15 cellular contexts compared by ENCODE assay signal in genomic region chr4:828641-829271, GRCh38. TPM values are rescaled to one million over a fixed set of nuclear protein-coding genes. Genes with fewer than 3 reads are reported as not detected.
DNase-seq lines count a peak whose midpoint lies in the region; ATAC-seq and TF ChIP-seq lines count a peak whose summit lies in the region.
"Had no signal": no experiment of that assay in that cellular context is flagged by ENCODE, and none has a peak within 500 bp of the region (broad histone marks: within the 10 kb centered on the region; RNA-seq: fewer than 3 reads in every experiment).

No MANE protein-coding gene starts in this region.

- H3K27ac ChIP-seq in left lung: no peak overlapping the region
- H3K27ac ChIP-seq: skin epidermis had no signal

- H3K9me3 ChIP-seq in left lung: peaks cover 0 to 7% of the 10 kb centered on the region in 2 donors

- no peaks in the 10 kb centered on the region for H3K36me3 ChIP-seq in left lung
- H3K36me3 ChIP-seq: HAP-1 had no signal

- H3K27ac Mint-ChIP-seq in chondrocyte (ENCODE audit: unreplicated experiment): no peak overlapping the region
- H3K27ac Mint-ChIP-seq: CD8-positive, alpha-beta T cell had no signal

- TF ChIP-seq CTCF in AG09319 (IDR thresholded peaks at IDR 0.05; ENCODE audit: low read depth, low read length) (peak; percentile 13), chondrocyte (IDR thresholded peaks at IDR 0.05) (peak; percentile 24), left lung (IDR thresholded peaks at IDR 0.05) (no peak)

- no peak overlapping the region for H3K4me3 Mint-ChIP-seq in chondrocyte (ENCODE audit: unreplicated experiment)
- H3K4me3 Mint-ChIP-seq: T-helper 2 cell treated with Interferon-gamma antibody and Interleukin-4, amounts not matched to agents 5 μg/mL and 100 μg/mL, for 36 hours had no signal

- no peaks in the 10 kb centered on the region for H3K36me3 Mint-ChIP-seq in chondrocyte (ENCODE audit: low read depth)
- H3K36me3 Mint-ChIP-seq: CD8-positive, alpha-beta T cell had no signal

- peaks cover 2% of the 10 kb centered on the region for H3K9me3 Mint-ChIP-seq in chondrocyte (ENCODE audit: low read depth)
- H3K9me3 Mint-ChIP-seq: CD8-positive, alpha-beta T cell; effector memory CD8-positive, alpha-beta T cell; T-helper 2 cell treated with Interferon-gamma antibody and Interleukin-4, amounts not matched to agents 5 μg/mL and 100 μg/mL, for 36 hours had no signal

- intact Hi-C loops in left lung (cut with DNase I): no loop called here

- H3K27me3 Mint-ChIP-seq in chondrocyte (ENCODE audit: low read depth): peaks cover 25% of the 10 kb centered on the region

- H3K4me3 ChIP-seq in left lung: no peak overlapping the region
- H3K4me3 ChIP-seq: HAP-1, lung, skin epidermis had no signal

- no peak for DNase-seq in AG09319 (ENCODE audit: extremely low read depth, low read depth)
- DNase-seq in HT-29 (ENCODE audit: low spot score): peak; percentile 48
- DNase-seq in chondrocyte (ENCODE audit: low spot score): no peak
- DNase-seq in left lung: peak; percentile 27 to 71
- DNase-seq in GF-D8 (lab: John Stamatoyannopoulos, UW): no peak
- DNase-seq in GOT3 (lab: John Stamatoyannopoulos, UW): no peak
- DNase-seq: CD8-positive, alpha-beta T cell; effector memory CD8-positive, alpha-beta T cell; NCI-H524 had no signal

- peaks cover 39 to 88% of the 10 kb centered on the region in 2 donors for H3K27me3 ChIP-seq in left lung

- ATAC-seq in left lung (no peak), HG02884 (IDR thresholded peaks at IDR 0.05; ENCODE audit: unreplicated experiment) (no peak), HG03565 (IDR thresholded peaks at IDR 0.05; ENCODE audit: unreplicated experiment) (no peak)
- ATAC-seq: CD8-positive, alpha-beta T cell; effector memory CD8-positive, alpha-beta T cell had no signal

- no peaks in the 10 kb centered on the region for H3K4me1 Mint-ChIP-seq in chondrocyte (ENCODE audit: low read depth)

- H3K4me1 ChIP-seq in left lung: peaks cover 3 to 13% of the 10 kb centered on the region in 2 donors
- H3K4me1 ChIP-seq: HAP-1 had no signal

RNA-seq across cellular contexts. Expression of gene CPLX1, which starts 2.8 kb away (rescaled TPM):
- total RNA-seq in HT-29 (2014; rRNA removed; shearing (Covaris generic)): 0.28 and 0.73 TPM in 2 replicates
- not detected in 3 replicates for total RNA-seq in chondrocyte
- 1 to 10 TPM; 3.1 to 3.2 TPM for total RNA-seq in left lung

Comparison
In these comparisons a context has a peak if more than half of its experiments do, and no peak if none do; other contexts are left out.
1. DNase-seq: peak in HT-29 (single experiment) and left lung (2 of 2); none in AG09319 (single experiment), chondrocyte (single experiment), GF-D8 (single experiment) and GOT3 (single experiment).
2. CTCF ChIP-seq: peak in AG09319 (single experiment) and chondrocyte (single experiment); none in left lung (0 of 2).